9 cellular contexts compared by ENCODE assay signal in the genomic region with DNA sequence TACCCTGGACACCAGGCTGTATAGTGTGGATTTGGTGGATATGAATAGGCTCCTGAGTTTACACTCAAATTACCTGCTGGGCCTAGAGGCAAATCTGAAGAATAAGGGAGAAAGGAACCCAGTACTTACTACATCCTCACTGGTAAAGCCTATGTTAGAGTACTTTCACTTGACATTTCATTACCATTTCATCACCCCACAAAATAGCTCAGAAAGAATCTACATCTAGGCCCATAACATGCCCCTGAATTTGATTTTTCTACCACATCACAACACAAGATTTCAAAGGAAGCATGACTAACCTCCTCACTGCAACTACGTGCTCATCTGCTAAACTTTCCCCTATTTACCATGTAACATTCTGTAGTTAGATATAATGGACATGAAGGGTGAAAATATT. TPM values are rescaled to one million over a fixed set of nuclear protein-coding genes. Genes with fewer than 3 reads are reported as not detected.
DNase-seq lines count a peak whose midpoint lies in the region; ATAC-seq and TF ChIP-seq lines count a peak whose summit lies in the region.
"Had no signal": no experiment of that assay in that cellular context is flagged by ENCODE, and none has a peak within 500 bp of the region (broad histone marks: within the 10 kb centered on the region; RNA-seq: fewer than 3 reads in every experiment).

No MANE protein-coding gene starts in this region.

- peak overlapping the region; percentile 24 to 70 for H3K4me3 Mint-ChIP-seq in stimulated activated naive CD8-positive, alpha-beta T cell treated with anti-CD3 and anti-CD28 coated beads, Interleukin-15, amount 100 ng/mL, for 72 hours

- H3K4me1 ChIP-seq in left ventricle myocardium inferior (peaks cover 78% of the 10 kb centered on the region), right cardiac atrium (ENCODE audit: control insufficient read depth, insufficient read depth, low read length) (peaks cover 11% of the 10 kb centered on the region)

- no peaks in the 10 kb centered on the region for H3K36me3 ChIP-seq in left ventricle myocardium inferior
- H3K36me3 ChIP-seq: SJCRH30 had no signal

- H3K27ac Mint-ChIP-seq in stimulated activated naive CD8-positive, alpha-beta T cell treated with anti-CD3 and anti-CD28 coated beads, Interleukin-15, amount 100 ng/mL, for 72 hours = peak overlapping the region; percentile 99

- peaks cover 78% of the 10 kb centered on the region for H3K4me1 Mint-ChIP-seq in stimulated activated naive CD8-positive, alpha-beta T cell treated with anti-CD3 and anti-CD28 coated beads, Interleukin-15, amount 100 ng/mL, for 72 hours

- no peak for TF ChIP-seq CTCF in left ventricle myocardium inferior (IDR thresholded peaks at IDR 0.05; ENCODE audit: borderline replicate concordance)

- intact Hi-C loops in left ventricle myocardium inferior (cut with micrococcal nuclease) (no loop called here), right cardiac atrium (cut with DNase I) (no loop called here)

- H3K9me3 ChIP-seq in left ventricle myocardium inferior (replicated peaks) (no peaks in the 10 kb centered on the region), right cardiac atrium (ENCODE audit: control insufficient read depth, low read length) (no peaks in the 10 kb centered on the region)
- H3K9me3 ChIP-seq: SJCRH30 had no signal

- H3K9me3 Mint-ChIP-seq in stimulated activated naive CD8-positive, alpha-beta T cell treated with anti-CD3 and anti-CD28 coated beads, Interleukin-15, amount 100 ng/mL, for 72 hours = peaks cover 0 to 7% of the 10 kb centered on the region in 2 donors

- H3K27ac ChIP-seq in left ventricle myocardium inferior (replicated peaks) = peak overlapping the region; percentile 63
- H3K27ac ChIP-seq in right cardiac atrium (ENCODE audit: low read length) = no peak overlapping the region
- peak overlapping the region; percentile 62 for H3K27ac ChIP-seq in epithelial cell of prostate
- H3K27ac ChIP-seq: SJCRH30 had no signal

- no peaks in the 10 kb centered on the region for H3K27me3 Mint-ChIP-seq in stimulated activated naive CD8-positive, alpha-beta T cell treated with anti-CD3 and anti-CD28 coated beads, Interleukin-15, amount 100 ng/mL, for 72 hours

- 69% methylated on average over 1 of the region's 1 CpG for WGBS in right cardiac atrium

- H3K27me3 ChIP-seq in left ventricle myocardium inferior (ENCODE audit: low read depth) = no peaks in the 10 kb centered on the region
- no peaks in the 10 kb centered on the region for H3K27me3 ChIP-seq in right cardiac atrium (ENCODE audit: control insufficient read depth, insufficient read depth)
- H3K27me3 ChIP-seq: SJCRH30 had no signal

- no peak overlapping the region for H3K4me3 ChIP-seq in left ventricle myocardium inferior
- H3K4me3 ChIP-seq in right cardiac atrium (ENCODE audit: low read length) = no peak overlapping the region
- H3K4me3 ChIP-seq: SJCRH30 had no signal

- ATAC-seq in right cardiac atrium (no peak), GM21717 (IDR thresholded peaks at IDR 0.05; ENCODE audit: unreplicated experiment) (no peak)
- peak; percentile 95 for ATAC-seq in stimulated activated naive CD8-positive, alpha-beta T cell treated with anti-CD3 and anti-CD28 coated beads, Interleukin-15, amount 100 ng/mL, for 72 hours

- DNase-seq in left ventricle myocardium inferior = no peak
- no peak for DNase-seq in right cardiac atrium
- peak; percentile 4 for DNase-seq in RPMI8226
- DNase-seq in epithelial cell of prostate (ENCODE audit: low read depth, low spot score) = no peak
- DNase-seq in stimulated activated naive CD8-positive, alpha-beta T cell treated with anti-CD3 and anti-CD28 coated beads, Interleukin-15, amount 100 ng/mL, for 72 hours = peak; percentile 56 to 63
- no peak for DNase-seq in Ammon's horn (ENCODE audit: low spot score)
- no peak for DNase-seq in OCI-M2 (lab: John Stamatoyannopoulos, UW; ENCODE audit: unreplicated experiment)
- DNase-seq: SJCRH30 had no signal

RNA-seq across cellular contexts. Expression of a gene that starts 43.3 kb away (rescaled TPM):
- total RNA-seq in left ventricle myocardium inferior (51.0 TPM), right cardiac atrium (10 to 100 TPM; 33.0 to 41.7 (median 36.0) TPM)
- 11.7 TPM for polyA plus RNA-seq in right cardiac atrium

Comparison
In these comparisons a context has a peak if more than half of its experiments do, and no peak if none do; other contexts are left out.
1. DNase-seq: peak in RPMI8226 (single experiment) and stimulated activated naive CD8-positive, alpha-beta T cell treated with anti-CD3 and anti-CD28 coated beads, Interleukin-15, amount 100 ng/mL, for 72 hours (2 of 2); none in left ventricle myocardium inferior (single experiment), right cardiac atrium (0 of 3), epithelial cell of prostate (single experiment), Ammon's horn (single experiment) and OCI-M2 (single experiment).